Comparison of ENCODE assay signal across 28 cellular contexts in the genomic region with DNA sequence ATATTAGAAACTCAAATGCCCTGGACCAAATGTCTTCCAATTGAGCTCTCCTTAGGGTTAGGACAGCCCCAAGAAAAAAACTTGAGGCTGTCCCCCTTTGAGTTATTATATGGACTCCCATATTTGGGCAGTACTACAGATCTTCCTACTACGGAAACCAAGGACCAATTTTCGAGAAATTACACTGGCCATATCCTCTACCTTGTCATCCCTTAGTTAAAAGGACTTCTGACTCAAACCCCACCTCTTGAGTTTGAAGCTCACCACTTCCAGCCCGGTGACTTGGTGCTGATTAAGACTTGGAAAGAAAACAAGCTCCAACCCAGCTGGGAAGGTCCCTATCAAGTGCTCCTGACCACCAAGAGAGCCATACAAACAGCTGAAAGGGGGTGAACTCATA.
"Had no signal": no experiment of that assay in that cellular context is flagged by ENCODE, and none has a peak within 500 bp of the region (broad histone marks: within the 10 kb centered on the region; RNA-seq: fewer than 3 reads in every experiment).

No MANE protein-coding gene starts in this region.

- H3K4me2 ChIP-seq: hepatocyte had no signal

- DNase-seq: colonic mucosa; dermis blood vessel endothelial cell; effector memory CD4-positive, alpha-beta T cell; foreskin keratinocyte; heart left ventricle; kidney; left lung; mesenchymal stem cell; midbrain; naive thymus-derived CD8-positive, alpha-beta T cell; nephron progenitor cell; pancreas; right lobe of liver; small intestine; stimulated activated CD4-positive, alpha-beta T cell treated with anti-CD3 and anti-CD28 coated beads, Interleukin-1b, Interleukin-23, amount 100 ng/mL, for 48 hours; stimulated activated CD4-positive, alpha-beta T cell treated with anti-CD3 and anti-CD28 coated beads, Interleukin-4, amount 100 ng/mL, for 1 hour; stimulated activated CD8-positive, alpha-beta memory T cell treated with anti-CD3 and anti-CD28 coated beads, Interleukin-4, amount 100 ng/mL, for 48 hours; stimulated activated naive CD4-positive, alpha-beta T cell; stimulated activated naive CD8-positive, alpha-beta T cell treated with anti-CD3 and anti-CD28 coated beads, Interleukin-15, amount 100 ng/mL, for 72 hours; transverse colon; upper lobe of right lung; uterus had no signal

- H3K79me2 ChIP-seq: hepatocyte had no signal

- H3K4me1 ChIP-seq: colonic mucosa, esophagus muscularis mucosa, foreskin keratinocyte, gastroesophageal sphincter, heart left ventricle, left lung, pancreas, right lobe of liver, suprapubic skin, transverse colon, upper lobe of right lung, uterus had no signal

- H3K27me3 ChIP-seq: colonic mucosa, esophagus muscularis mucosa, foreskin keratinocyte, gastroesophageal sphincter, heart left ventricle, hepatocyte, left lung, neutrophil, pancreas, right lobe of liver, suprapubic skin, transverse colon, upper lobe of right lung, uterus had no signal

- H3K9me3 ChIP-seq: colonic mucosa, neutrophil, pancreas, right lobe of liver, transverse colon, upper lobe of right lung had no signal

- H3K4me3 ChIP-seq: colonic mucosa, esophagus muscularis mucosa, gastroesophageal sphincter, heart left ventricle, hepatocyte, left lung, pancreas, right lobe of liver, suprapubic skin, transverse colon, upper lobe of right lung, uterus had no signal

- H3K36me3 ChIP-seq: colonic mucosa, esophagus muscularis mucosa, gastroesophageal sphincter, heart left ventricle, left lung, neutrophil, pancreas, right lobe of liver, suprapubic skin, transverse colon, upper lobe of right lung, uterus had no signal

- FAIRE-seq: endothelial cell of umbilical vein, kidney, pancreas, small intestine had no signal

- ATAC-seq: foreskin keratinocyte; gastroesophageal sphincter; heart left ventricle; left lung; naive thymus-derived CD8-positive, alpha-beta T cell; pancreas; right lobe of liver; stimulated activated naive CD8-positive, alpha-beta T cell treated with anti-CD3 and anti-CD28 coated beads, Interleukin-15, amount 100 ng/mL, for 72 hours; upper lobe of right lung had no signal

- H3K27ac ChIP-seq: colonic mucosa, esophagus muscularis mucosa, foreskin keratinocyte, gastroesophageal sphincter, heart left ventricle, hepatocyte, left lung, neutrophil, pancreas, right lobe of liver, suprapubic skin, transverse colon, upper lobe of right lung, uterus had no signal

- H2AFZ ChIP-seq: hepatocyte had no signal
